ENCODE assay signal across 27 cellular contexts in the genomic region with DNA sequence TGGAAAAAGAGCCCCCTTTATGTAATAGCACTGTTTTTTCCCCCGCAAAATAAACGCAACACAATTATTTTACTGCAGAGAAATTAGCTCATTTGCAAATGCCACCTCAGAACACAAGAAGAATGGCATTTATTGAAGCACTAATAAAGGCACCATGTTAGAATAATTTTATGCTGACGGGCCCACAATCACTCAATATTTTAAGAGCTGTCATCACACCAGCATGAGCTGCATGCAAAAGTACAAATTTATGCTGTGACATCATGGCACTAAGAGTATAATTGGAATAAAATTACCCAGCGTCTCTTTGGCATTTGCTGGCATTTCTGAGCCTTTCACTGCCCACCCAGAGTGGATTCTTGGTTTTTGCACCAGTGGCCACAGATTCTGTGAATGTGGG.
"Had no signal": no experiment of that assay in that cellular context is flagged by ENCODE, and none has a peak within 500 bp of the region (broad histone marks: within the 10 kb centered on the region; RNA-seq: fewer than 3 reads in every experiment).

No MANE protein-coding gene starts in this region.

- H3K36me3 Mint-ChIP-seq: natural killer cell; stimulated activated effector memory CD8-positive, alpha-beta T cell treated with anti-CD3 and anti-CD28 coated beads, Interleukin-12 subunit alpha, Interleukin-12 subunit beta, amount 100 ng/mL, for 72 hours; stimulated activated naive B cell treated with anti-CD40 and anti-IgM and Interleukin-4, amounts not matched to agents 10 μg/mL and 1 μg/mL and 100 μg/mL, for 72 hours; type B pancreatic cell had no signal

- H3K27ac Mint-ChIP-seq: naive thymus-derived CD4-positive, alpha-beta T cell; natural killer cell; nephron; stimulated activated effector memory CD8-positive, alpha-beta T cell treated with anti-CD3 and anti-CD28 coated beads, Interleukin-12 subunit alpha, Interleukin-12 subunit beta, amount 100 ng/mL, for 72 hours; stimulated activated naive B cell treated with anti-CD40 and anti-IgM and Interleukin-4, amounts not matched to agents 10 μg/mL and 1 μg/mL and 100 μg/mL, for 72 hours; stimulated activated naive CD8-positive, alpha-beta T cell treated with anti-CD3 and anti-CD28 coated beads, Interleukin-15, Interleukin-2, amounts not matched to agents 100 ng/mL and 50 ng/mL, for 24 hours; type B pancreatic cell had no signal

- H3K4me1 Mint-ChIP-seq: naive thymus-derived CD4-positive, alpha-beta T cell; natural killer cell; nephron; stimulated activated effector memory CD8-positive, alpha-beta T cell treated with anti-CD3 and anti-CD28 coated beads, Interleukin-12 subunit alpha, Interleukin-12 subunit beta, amount 100 ng/mL, for 72 hours had no signal

- H3K4me3 Mint-ChIP-seq: naive thymus-derived CD4-positive, alpha-beta T cell; natural killer cell; nephron; neural crest cell; stimulated activated effector memory CD8-positive, alpha-beta T cell treated with anti-CD3 and anti-CD28 coated beads, Interleukin-12 subunit alpha, Interleukin-12 subunit beta, amount 100 ng/mL, for 72 hours; stimulated activated naive B cell treated with anti-CD40 and anti-IgM and Interleukin-4, amounts not matched to agents 10 μg/mL and 1 μg/mL and 100 μg/mL, for 72 hours; stimulated activated naive CD8-positive, alpha-beta T cell treated with anti-CD3 and anti-CD28 coated beads, Interleukin-15, Interleukin-2, amounts not matched to agents 100 ng/mL and 50 ng/mL, for 24 hours; type B pancreatic cell had no signal

- H3K9me3 ChIP-seq: neutrophil, pancreas, prostate gland, right lobe of liver, sigmoid colon, stomach, suprapubic skin, testis, tibial artery, transverse colon, upper lobe of right lung, uterus had no signal

- DNase-seq: naive thymus-derived CD4-positive, alpha-beta T cell; natural killer cell; pancreas; right cardiac atrium; right lobe of liver; sigmoid colon; small intestine; stimulated activated CD4-positive, alpha-beta T cell treated with anti-CD3 and anti-CD28 coated beads, Interleukin-15, amount 100 ng/mL, for 24 hours; stimulated activated CD4-positive, alpha-beta T cell treated with anti-CD3 and anti-CD28 coated beads, Interleukin-2, amount 100 ng/mL, for 24 hours; stimulated activated CD4-positive, alpha-beta T cell treated with anti-CD3 and anti-CD28 coated beads, Interleukin-2, amount 100 ng/mL, for 48 hours; stimulated activated CD4-positive, alpha-beta T cell treated with anti-CD3 and anti-CD28 coated beads, Interleukin-4, amount 100 ng/mL, for 24 hours; stimulated activated naive B cell treated with anti-CD40 and anti-IgM and Interleukin-4, amounts not matched to agents 10 μg/mL and 1 μg/mL and 100 μg/mL, for 72 hours; stimulated activated naive CD4-positive, alpha-beta T cell treated with Interleukin-2 at 50 U/mL for 16 hours; stomach; testis; tibial artery; transverse colon; upper lobe of right lung; uterus had no signal

- H3K36me3 ChIP-seq: neutrophil, pancreas, prostate gland, right lobe of liver, sigmoid colon, stomach, suprapubic skin, tibial artery, transverse colon, upper lobe of right lung, uterus had no signal

- H3K27me3 Mint-ChIP-seq: naive thymus-derived CD4-positive, alpha-beta T cell; stimulated activated naive B cell treated with anti-CD40 and anti-IgM and Interleukin-4, amounts not matched to agents 10 μg/mL and 1 μg/mL and 100 μg/mL, for 72 hours; stimulated activated naive CD8-positive, alpha-beta T cell treated with anti-CD3 and anti-CD28 coated beads, Interleukin-15, Interleukin-2, amounts not matched to agents 100 ng/mL and 50 ng/mL, for 24 hours had no signal

- H3K4me3 ChIP-seq: pancreas, prostate gland, right lobe of liver, sigmoid colon, stomach, suprapubic skin, testis, tibial artery, transverse colon, upper lobe of right lung, uterus had no signal

- H3K27ac ChIP-seq: neutrophil, pancreas, prostate gland, right lobe of liver, sigmoid colon, stomach, suprapubic skin, testis, tibial artery, transverse colon, upper lobe of right lung, uterus had no signal

- H3K9me3 Mint-ChIP-seq: natural killer cell; nephron; neural crest cell; stimulated activated effector memory CD8-positive, alpha-beta T cell treated with anti-CD3 and anti-CD28 coated beads, Interleukin-12 subunit alpha, Interleukin-12 subunit beta, amount 100 ng/mL, for 72 hours had no signal

- H3K4me1 ChIP-seq: pancreas, prostate gland, right lobe of liver, testis, tibial artery, transverse colon, upper lobe of right lung, uterus had no signal

- ATAC-seq: naive thymus-derived CD4-positive, alpha-beta T cell; natural killer cell; pancreas; right cardiac atrium; right lobe of liver; stimulated activated effector memory CD8-positive, alpha-beta T cell treated with anti-CD3 and anti-CD28 coated beads, Interleukin-12 subunit alpha, Interleukin-12 subunit beta, amount 100 ng/mL, for 72 hours; stimulated activated naive B cell treated with anti-CD40 and anti-IgM and Interleukin-4, amounts not matched to agents 10 μg/mL and 1 μg/mL and 100 μg/mL, for 72 hours; upper lobe of right lung had no signal

- H3K27me3 ChIP-seq: neutrophil, pancreas, right lobe of liver, sigmoid colon, stomach, suprapubic skin, testis, tibial artery, transverse colon, upper lobe of right lung, uterus had no signal
